Comparison of ENCODE assay signal across 7 cellular contexts in the genomic region with DNA sequence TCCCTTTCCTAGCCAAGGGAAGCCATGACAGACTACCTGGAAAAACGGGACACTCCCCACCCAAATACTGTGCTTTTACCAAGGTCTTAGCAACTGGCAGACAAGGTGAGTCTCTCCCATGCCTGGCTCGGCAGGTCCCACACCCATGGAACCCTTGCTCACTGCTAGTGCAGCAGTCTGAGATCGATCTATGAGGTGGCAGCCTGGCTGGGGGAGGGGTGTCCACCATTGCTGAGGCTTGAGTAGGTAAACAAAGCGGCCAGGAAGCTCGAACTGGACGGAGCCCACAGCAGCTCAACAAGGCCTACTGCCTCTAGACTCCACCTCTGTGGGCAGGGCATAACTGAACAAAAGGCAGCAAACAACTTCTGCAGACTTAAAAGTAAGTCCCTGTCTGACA.
DNase-seq lines count a peak whose midpoint lies in the region; TF ChIP-seq lines count a peak whose summit lies in the region.
"Not testable (repeated sequence)": the region's sequence is repeated elsewhere in the genome, so short reads cannot be mapped to it uniquely, and the experiment has no call there.

No MANE protein-coding gene starts in this region.

- peak; percentile 80 for DNase-seq in Calu3
- peak; percentile 72 for DNase-seq in DMS53 treated with DMSO at 0.1 percent for 48 hours (lab: John Stamatoyannopoulos, UW; ENCODE audit: unreplicated experiment)
- DNase-seq in NCI-H510A (lab: John Stamatoyannopoulos, UW), result peak; percentile 26
- DNase-seq in mammary epithelial cell, result peak; percentile 1
- peak; percentile 41 for DNase-seq in epithelial cell of esophagus (ENCODE audit: low read depth)
- peak; percentile 79 for DNase-seq in mucosa of gallbladder (ENCODE audit: low spot score)
- DNase-seq in progenitor cell of endocrine pancreas (ENCODE audit: low spot score, unreplicated experiment), result peak; percentile 15

- H3K36me3 ChIP-seq in mammary epithelial cell (ENCODE audit: insufficient read depth, low read length), result not testable (repeated sequence)

- CTCF ChIA-PET in Calu3 (lab: Charles Lee), result interaction anchor here (1.3 to 2.2 kb wide), 4 partner anchors 12 to 177 kb away, joined by 4 to 10 read pairs (median 5); no protein-coding TSS in a partner anchor
- CTCF ChIA-PET in mammary epithelial cell (lab: Charles Lee; ENCODE audit: low non-redundant PET), result not testable (repeated sequence)

- BruUV-seq in Calu3 (replicated peaks; lab: Mats Ljungman, UMichigan); mammary epithelial cell (replicated peaks; lab: Mats Ljungman, UMichigan): not testable (repeated sequence)

- H3K27ac ChIP-seq in mammary epithelial cell (ENCODE audit: insufficient read depth, low read depth, low read length), result not testable (repeated sequence)

- dilution Hi-C loops in mammary epithelial cell (cut with HindIII; ENCODE audit: low sequenced_read_pairs), result not testable (repeated sequence)

- H3K9me3 Mint-ChIP-seq in Calu3 (ENCODE audit: low read depth, unreplicated experiment), result not testable (repeated sequence)
- peaks cover 23% of the 10 kb centered on the region for H3K9me3 Mint-ChIP-seq in progenitor cell of endocrine pancreas (ENCODE audit: low read depth)

- WGBS in mammary epithelial cell (ENCODE audit: low coverage, missing lambda C conversion rate), result 83% methylated on average over 6 of the region's 6 CpGs

- not testable (repeated sequence) for H3K9me3 ChIP-seq in mammary epithelial cell (replicated peaks; ENCODE audit: insufficient read depth, low read length)

- H3K4me1 Mint-ChIP-seq in Calu3 (ENCODE audit: low read depth, unreplicated experiment), result peaks cover 16% of the 10 kb centered on the region
- not testable (repeated sequence) for H3K4me1 Mint-ChIP-seq in progenitor cell of endocrine pancreas (ENCODE audit: low read depth)

- not testable (repeated sequence) for H3K36me3 Mint-ChIP-seq in Calu3 (ENCODE audit: insufficient read depth, unreplicated experiment); progenitor cell of endocrine pancreas (ENCODE audit: insufficient read depth)

- not testable (repeated sequence) for H2AFZ ChIP-seq in mammary epithelial cell (ENCODE audit: low read depth, low read length)

- H3K4me1 ChIP-seq in mammary epithelial cell (ENCODE audit: insufficient read depth, low read length), result not testable (repeated sequence)

- H3K4me2 ChIP-seq in mammary epithelial cell (ENCODE audit: insufficient read depth, low read depth, low read length), result not testable (repeated sequence)

- not testable (repeated sequence) for H3K9ac ChIP-seq in mammary epithelial cell (ENCODE audit: insufficient read depth, low read length)

- not testable (repeated sequence) for H3K27me3 ChIP-seq in mammary epithelial cell (ENCODE audit: insufficient read depth, low read length)

- not testable (repeated sequence) for H3K79me2 ChIP-seq in mammary epithelial cell (ENCODE audit: insufficient read depth, low read length)

- not testable (repeated sequence) for H3K27me3 Mint-ChIP-seq in Calu3 (ENCODE audit: unreplicated experiment); progenitor cell of endocrine pancreas

- H3K27ac Mint-ChIP-seq in Calu3 (ENCODE audit: unreplicated experiment), result peak overlapping the region; percentile 24
- H3K27ac Mint-ChIP-seq in progenitor cell of endocrine pancreas, result not testable (repeated sequence)

- H4K20me1 ChIP-seq in mammary epithelial cell (ENCODE audit: insufficient read depth, low read length), result not testable (repeated sequence)

- peak; percentile 12 for TF ChIP-seq CTCF in Calu3 (IDR thresholded peaks at IDR 0.05; ENCODE audit: unreplicated experiment)
- TF ChIP-seq CTCF in mammary epithelial cell (conservative IDR thresholded peaks at IDR 0.05 in 1 of 2, IDR thresholded peaks at IDR 0.05 in 1 of 2; ENCODE audit: extremely low read depth in 1 of 2, insufficient read depth in 1 of 2, low read depth in 1 of 2, low read length in 2 of 2); epithelial cell of esophagus (IDR thresholded peaks at IDR 0.05; ENCODE audit: insufficient read depth, low read depth, low read length, missing control alignments); progenitor cell of endocrine pancreas (IDR thresholded peaks at IDR 0.05; ENCODE audit: unreplicated experiment): not testable (repeated sequence)

- intact Hi-C loops in Calu3 (cut with micrococcal nuclease; ENCODE audit: unreplicated experiment); mammary epithelial cell (cut with micrococcal nuclease): not testable (repeated sequence)

- in situ Hi-C loops in mammary epithelial cell (cut with MboI; ENCODE audit: low sequenced_read_pairs in 2 of 2), result not testable (repeated sequence)

- peak overlapping the region; percentile 34 for H3K4me3 Mint-ChIP-seq in Calu3 (ENCODE audit: low read depth, unreplicated experiment)
- not testable (repeated sequence) for H3K4me3 Mint-ChIP-seq in progenitor cell of endocrine pancreas (ENCODE audit: low read depth)

- H3K4me3 ChIP-seq in mammary epithelial cell (replicated peaks in 1 of 3; ENCODE audit: insufficient read depth in 1 of 3, low read depth in 2 of 3, low read length in 3 of 3); epithelial cell of esophagus (ENCODE audit: low read length): not testable (repeated sequence)

Comparison
In these comparisons a context has a peak if more than half of its experiments do, and no peak if none do; other contexts are left out.
1. DNase-seq: peak in every context shown above with its lines; median percentile 80 in Calu3; 79 in mucosa of gallbladder; 72 in DMS53 treated with DMSO at 0.1 percent for 48 hours; 41 in epithelial cell of esophagus; 26 in NCI-H510A; 15 in progenitor cell of endocrine pancreas; 1 in mammary epithelial cell.